Comparison of ENCODE assay signal across 25 cellular contexts in genomic region chr22:45883811-45884170, GRCh38.
DNase-seq lines count a peak whose midpoint lies in the region; ATAC-seq and TF ChIP-seq lines count a peak whose summit lies in the region.
"Had no signal": no experiment of that assay in that cellular context is flagged by ENCODE, and none has a peak within 500 bp of the region (broad histone marks: within the 10 kb centered on the region; RNA-seq: fewer than 3 reads in every experiment).

No MANE protein-coding gene starts in this region.

- peaks cover 6% of the 10 kb centered on the region for H3K4me1 Mint-ChIP-seq in endothelial cell (ENCODE audit: unreplicated experiment)
- H3K4me1 Mint-ChIP-seq: CD4-positive, alpha-beta memory T cell had no signal

- H3K27me3 Mint-ChIP-seq in endothelial cell (ENCODE audit: unreplicated experiment), result peaks cover 15% of the 10 kb centered on the region

- no peak overlapping the region for H3K4me3 Mint-ChIP-seq in endothelial cell (ENCODE audit: unreplicated experiment)
- H3K4me3 Mint-ChIP-seq: CD4-positive, alpha-beta memory T cell had no signal

- no peaks in the 10 kb centered on the region for H3K36me3 Mint-ChIP-seq in endothelial cell (ENCODE audit: low read depth, unreplicated experiment)
- H3K36me3 Mint-ChIP-seq: CD4-positive, alpha-beta memory T cell had no signal

- H3K4me3 ChIP-seq in heart left ventricle (no peak overlapping the region), sigmoid colon (no peak overlapping the region)
- H3K4me3 ChIP-seq: A549; BLaER1 treated with 17β-estradiol and CSF1 and Interleukin-3, amounts not matched to agents 10 nM and 100 nM had no signal

- H3K27ac Mint-ChIP-seq in endothelial cell (ENCODE audit: unreplicated experiment), result peak overlapping the region; percentile 67
- H3K27ac Mint-ChIP-seq: CD4-positive, alpha-beta memory T cell had no signal

- TF ChIP-seq CTCF in heart left ventricle (IDR thresholded peaks at IDR 0.05) (no peak), endothelial cell (IDR thresholded peaks at IDR 0.05; ENCODE audit: unreplicated experiment) (no peak), sigmoid colon (IDR thresholded peaks at IDR 0.05) (no peak)

- intact Hi-C loops in heart left ventricle (cut with DNase I) (no loop called here), Right ventricle myocardium inferior (cut with DNase I) (no loop called here), sigmoid colon (cut with DNase I) (no loop called here)

- no peaks in the 10 kb centered on the region for H3K9me3 Mint-ChIP-seq in endothelial cell (ENCODE audit: unreplicated experiment)

- H3K9me3 ChIP-seq in heart left ventricle (no peaks in the 10 kb centered on the region), sigmoid colon (no peaks in the 10 kb centered on the region)
- H3K9me3 ChIP-seq: A549; BLaER1 treated with 17β-estradiol and CSF1 and Interleukin-3, amounts not matched to agents 10 nM and 100 nM; SK-N-SH had no signal

- DNase-seq in heart left ventricle, result peak in 3 of 5 donors; percentile 9 to 37 (median 10)
- DNase-seq in Right ventricle myocardium inferior (ENCODE audit: missing footprints), result no peak
- no peak for DNase-seq in endothelial cell (ENCODE audit: low spot score)
- peak; percentile 25 for DNase-seq in sigmoid colon
- no peak for DNase-seq in ecto neural progenitor cell (ENCODE audit: low spot score)
- DNase-seq: AML-193; CD4-positive, alpha-beta memory T cell; COR-L47; DMS53; GOT3; NCI-H1048; NCI-H1417 treated with DMSO at 0.1 percent for 48 hours; NCI-H1694 treated with DMSO at 0.1 percent for 48 hours; NCI-H2081; NCI-H2227 treated with DMSO at 0.1 percent for 48 hours; NCI-H526 treated with DMSO at 0.1 percent for 48 hours; RPMI8226; SIG-M5 had no signal

- H3K27ac ChIP-seq in heart left ventricle (no peak overlapping the region), sigmoid colon (no peak overlapping the region)
- H3K27ac ChIP-seq: A549; BLaER1 treated with 17β-estradiol and CSF1 and Interleukin-3, amounts not matched to agents 10 nM and 100 nM; HL-60 had no signal

- H3K27me3 ChIP-seq in heart left ventricle (peaks cover 0 to 49% (median 8%) of the 10 kb centered on the region in 9 donors), sigmoid colon (peaks cover 6 to 79% (median 18%) of the 10 kb centered on the region in 3 donors)

- H3K36me3 ChIP-seq in heart left ventricle (no peaks in the 10 kb centered on the region), sigmoid colon (no peaks in the 10 kb centered on the region)
- H3K36me3 ChIP-seq: BLaER1 treated with 17β-estradiol and CSF1 and Interleukin-3, amounts not matched to agents 10 nM and 100 nM had no signal

- WGBS in heart left ventricle, 4 donors, result 88 to 97% (median 91%) methylated on average over 5 to 8 of the region's 8 CpGs
- WGBS in sigmoid colon, 2 donors, result 86 to 89% methylated on average over 8 of the region's 8 CpGs

- TF ChIP-seq EP300 in sigmoid colon (IDR thresholded peaks at IDR 0.05), result no peak

- TF ChIP-seq POLR2A in heart left ventricle (IDR thresholded peaks at IDR 0.05) (no peak), sigmoid colon (IDR thresholded peaks at IDR 0.05) (no peak)

- ATAC-seq in heart left ventricle, result no peak
- ATAC-seq in Right ventricle myocardium inferior, result no peak
- no peak for ATAC-seq in GM19324 (IDR thresholded peaks at IDR 0.05; ENCODE audit: low FRiP score, unreplicated experiment)
- ATAC-seq in GM21723 (IDR thresholded peaks at IDR 0.05; ENCODE audit: unreplicated experiment), result no peak
- ATAC-seq: HCT116 had no signal

- H3K4me1 ChIP-seq in heart left ventricle (peaks cover 0 to 44% (median 15%) of the 10 kb centered on the region in 12 donors), sigmoid colon (peaks cover 0 to 9% (median 8%) of the 10 kb centered on the region in 4 donors)
- H3K4me1 ChIP-seq: A549 had no signal

Comparison
In these comparisons a context has a peak if more than half of its experiments do, and no peak if none do; other contexts are left out.
1. DNase-seq: peak in heart left ventricle (3 of 5) and sigmoid colon (single experiment); none in Right ventricle myocardium inferior (single experiment), endothelial cell (single experiment) and ecto neural progenitor cell (single experiment).